ENCODE assay signal across 1 cellular context in genomic region chr1:244864253-244865027, GRCh38.
TF ChIP-seq lines count a peak whose summit lies in the region.

Gene HNRNPU (minus strand): TSS chr1:244864543. CDS start chr1:244864307, 236 bp downstream.

TF ChIP-seq in HepG2, 621 proteins besides CTCF, POLR2A, EP300 and RAD21 (continued from another document and continues in another):
- TF ChIP-seq ZNF275 (CRISPR knock-in tag; IDR thresholded peaks at IDR 0.05; ENCODE audit: borderline replicate concordance) (peak; percentile 77; the same call in 1 of the 2 replicates), RXRA (CRISPR knock-in tag; IDR thresholded peaks at IDR 0.05) (no peak), ZUFSP (CRISPR knock-in tag; IDR thresholded peaks at IDR 0.05; ENCODE audit: borderline replicate concordance) (no peak), ZNF780A (CRISPR knock-in tag; IDR thresholded peaks at IDR 0.05) (no peak), FOXK1 (CRISPR knock-in tag; IDR thresholded peaks at IDR 0.05; ENCODE audit: borderline replicate concordance, low read depth) (no peak), ZBTB8A (CRISPR knock-in tag; IDR thresholded peaks at IDR 0.05; ENCODE audit: borderline replicate concordance, low read depth) (no peak), JUND (CRISPR knock-in tag; IDR thresholded peaks at IDR 0.05) (no peak), ZMAT3 (CRISPR knock-in tag; conservative IDR thresholded peaks at IDR 0.05) (peak; percentile 87), ZNF143 (CRISPR knock-in tag; IDR thresholded peaks at IDR 0.05) (no peak), STAG1 (CRISPR knock-in tag; IDR thresholded peaks at IDR 0.05) (0 out of 2 replicates have a peak, but pooled peaks have one; percentile 4), ZNF343 (CRISPR knock-in tag; IDR thresholded peaks at IDR 0.05) (no peak), PHF5A (CRISPR knock-in tag; IDR thresholded peaks at IDR 0.05; ENCODE audit: low read depth, unreplicated experiment) (no peak), DR1 (CRISPR knock-in tag; IDR thresholded peaks at IDR 0.05) (peak; percentile 95), HBP1 (CRISPR knock-in tag; IDR thresholded peaks at IDR 0.05; ENCODE audit: low read depth) (no peak; the same call in 1 of the 2 replicates), HOXA7 (CRISPR knock-in tag; IDR thresholded peaks at IDR 0.05) (no peak; the same call in 1 of the 2 replicates), ZNF24 (IDR thresholded peaks at IDR 0.05) (no peak), IKZF1 (IDR thresholded peaks at IDR 0.05) (no peak), IRX3 (CRISPR knock-in tag; IDR thresholded peaks at IDR 0.05; ENCODE audit: borderline replicate concordance, low read depth) (peak; percentile 23; the same call in 1 of the 2 replicates), ELF3 (CRISPR knock-in tag; IDR thresholded peaks at IDR 0.05) (peak; percentile 82), ZBTB4 (CRISPR knock-in tag; IDR thresholded peaks at IDR 0.05; ENCODE audit: borderline replicate concordance) (0 out of 2 replicates have a peak, but pooled peaks have one; percentile 70), TCF7L2 (IDR thresholded peaks at IDR 0.05; ENCODE audit: low read depth, low read length) (no peak), BRCA1 (CRISPR knock-in tag; IDR thresholded peaks at IDR 0.05) (peak; percentile 69; the same call in 1 of the 2 replicates), ZSCAN30 (CRISPR knock-in tag; IDR thresholded peaks at IDR 0.05) (0 out of 2 replicates have a peak, but pooled peaks have one; percentile 33), ATF6 (CRISPR knock-in tag; conservative IDR thresholded peaks at IDR 0.05) (no peak), ZNF556 (CRISPR knock-in tag; IDR thresholded peaks at IDR 0.05; ENCODE audit: borderline replicate concordance) (no peak), ZNF264 (CRISPR knock-in tag; IDR thresholded peaks at IDR 0.05) (0 out of 2 replicates have a peak, but pooled peaks have one; percentile 20), GLI4 (CRISPR knock-in tag; IDR thresholded peaks at IDR 0.05; ENCODE audit: borderline replicate concordance) (no peak; the same call in 1 of the 2 replicates), ZSCAN25 (CRISPR knock-in tag; IDR thresholded peaks at IDR 0.05) (no peak; the same call in 1 of the 2 replicates), ZSCAN12 (CRISPR knock-in tag; IDR thresholded peaks at IDR 0.05) (0 out of 2 replicates have a peak, but pooled peaks have one; percentile 21), ZFP90 (CRISPR knock-in tag; IDR thresholded peaks at IDR 0.05; ENCODE audit: borderline replicate concordance) (no peak), POLR2AphosphoS2 (IDR thresholded peaks at IDR 0.05; ENCODE audit: low read depth, low read length) (peak; percentile 71; the same call in 1 of the 2 replicates), JUN (CRISPR knock-in tag; IDR thresholded peaks at IDR 0.05) (peak; percentile 12; the same call in 1 of the 2 replicates), ZNF232 (CRISPR knock-in tag; IDR thresholded peaks at IDR 0.05; ENCODE audit: borderline replicate concordance) (no peak), ZNF281 (CRISPR knock-in tag; IDR thresholded peaks at IDR 0.05; ENCODE audit: borderline replicate concordance) (peak; percentile 96), TMF1 (CRISPR knock-in tag; IDR thresholded peaks at IDR 0.05; ENCODE audit: low read depth) (peak; percentile 81; the same call in 1 of the 2 replicates), PLSCR1 (CRISPR knock-in tag; IDR thresholded peaks at IDR 0.05; ENCODE audit: borderline replicate concordance) (no peak), ISL2 (CRISPR knock-in tag; IDR thresholded peaks at IDR 0.05) (peak; percentile 43), ZNF572 (CRISPR knock-in tag; IDR thresholded peaks at IDR 0.05) (no peak), NCOA1 (CRISPR knock-in tag; IDR thresholded peaks at IDR 0.05) (peak; percentile 82; the same call in 1 of the 2 replicates), ZBTB3 (CRISPR knock-in tag; IDR thresholded peaks at IDR 0.05; ENCODE audit: borderline replicate concordance, low read depth) (no peak), ZNF331 (CRISPR knock-in tag; IDR thresholded peaks at IDR 0.05) (peak; percentile 60; the same call in 1 of the 2 replicates), RARA (CRISPR knock-in tag; IDR thresholded peaks at IDR 0.05) (peak; percentile 59), PTBP1 (IDR thresholded peaks at IDR 0.05; ENCODE audit: low read depth, low read length, poor library complexity, severe bottlenecking) (no peak), ZNF326 (CRISPR knock-in tag; IDR thresholded peaks at IDR 0.05; ENCODE audit: borderline replicate concordance) (no peak), ADNP (CRISPR knock-in tag; IDR thresholded peaks at IDR 0.05) (no peak), TFDP1 (CRISPR knock-in tag; IDR thresholded peaks at IDR 0.05; ENCODE audit: borderline replicate concordance) (peak; percentile 67; the same call in 1 of the 2 replicates), ZNF597 (CRISPR knock-in tag; IDR thresholded peaks at IDR 0.05) (no peak), POLR2AphosphoS5 (IDR thresholded peaks at IDR 0.05; ENCODE audit: low read depth, low read length) (peak; percentile 89), MIER2 (CRISPR knock-in tag; IDR thresholded peaks at IDR 0.05) (no peak), ZNF543 (CRISPR knock-in tag; IDR thresholded peaks at IDR 0.05) (no peak), ZNF703 (CRISPR knock-in tag; IDR thresholded peaks at IDR 0.05; ENCODE audit: borderline replicate concordance) (no peak; the same call in 1 of the 2 replicates), DMAP1 (CRISPR knock-in tag; IDR thresholded peaks at IDR 0.05) (peak; percentile 76), SMYD3 (CRISPR knock-in tag; IDR thresholded peaks at IDR 0.05) (0 out of 2 replicates have a peak, but pooled peaks have one; percentile 69), MXD1 (CRISPR knock-in tag; IDR thresholded peaks at IDR 0.05) (no peak)
